24 cellular contexts compared by ENCODE assay signal in the genomic region with DNA sequence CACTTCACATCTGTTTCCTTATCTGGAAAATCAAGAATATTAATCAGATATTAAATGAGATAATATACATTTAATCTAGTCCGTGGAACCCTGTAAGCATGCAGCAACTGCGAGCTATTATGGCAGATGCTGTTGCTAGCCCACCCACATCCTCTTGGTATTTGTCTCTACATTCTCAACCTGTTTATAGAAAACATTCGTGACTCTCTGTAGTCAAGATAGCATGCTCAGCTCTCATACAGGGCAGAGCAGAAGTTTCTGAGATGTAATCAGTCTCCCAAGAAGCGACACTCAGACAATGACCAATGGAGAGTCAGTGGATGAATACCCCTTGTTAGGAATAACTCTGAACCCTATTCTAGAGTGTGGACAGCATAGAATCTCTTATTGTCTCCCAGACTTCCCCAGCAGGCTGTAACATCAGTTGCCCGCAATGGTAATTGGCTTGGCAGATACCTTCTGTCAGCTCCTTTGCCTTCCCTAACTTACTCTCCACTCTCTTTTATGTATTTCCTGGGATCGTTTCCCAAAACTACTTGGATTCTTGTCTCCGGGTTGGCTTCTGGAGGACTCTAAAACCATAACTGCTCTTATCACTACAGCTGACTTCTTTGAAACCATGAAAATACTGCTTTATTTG.
"Had no signal": no experiment of that assay in that cellular context is flagged by ENCODE, and none has a peak within 500 bp of the region (broad histone marks: within the 10 kb centered on the region; RNA-seq: fewer than 3 reads in every experiment).

No MANE protein-coding gene starts in this region.

- H3K27ac Mint-ChIP-seq: activated naive CD4-positive, alpha-beta T cell treated with anti-CD3 and anti-CD28 coated beads, Interleukin-2, amount 50 U/mL, for 72 hours; activated T-cell treated with anti-CD3 and anti-CD28 coated beads, Interleukin-2, amount 50 U/mL, for 72 hours; effector memory CD8-positive, alpha-beta T cell; natural killer cell treated with Interleukin-12 subunit alpha and Interleukin-12 subunit beta and Interleukin-15 and Interleukin-18, amount 100 ng/mL, for 72 hours; T-helper 1 cell treated with Interleukin-12 subunit alpha and Interleukin-12 subunit beta and Interleukin-4 antibody, amounts not matched to agents 30 μg/mL and 1 μg/mL, for 36 hours had no signal

- H3K36me3 Mint-ChIP-seq: activated naive CD4-positive, alpha-beta T cell treated with anti-CD3 and anti-CD28 coated beads, Interleukin-2, amount 50 U/mL, for 72 hours had no signal

- H3K27ac ChIP-seq: coronary artery, spleen, tibial nerve, VCaP had no signal

- H3K27me3 ChIP-seq: tibial nerve had no signal

- H3K4me3 ChIP-seq: coronary artery, spleen, tibial nerve had no signal

- FAIRE-seq: keratinocyte, TTC549 had no signal

- DNase-seq: activated CD4-positive, alpha-beta T cell treated with anti-CD3 and anti-CD28 coated beads for 4 hours; activated CD4-positive, alpha-beta T cell treated with anti-CD3 and anti-CD28 coated beads, Interleukin-2, amount 50 U/mL, for 4 hours; activated naive CD4-positive, alpha-beta T cell; activated T-cell treated with anti-CD3 and anti-CD28 coated beads for 4 hours; activated T-cell treated with anti-CD3 and anti-CD28 coated beads, Interleukin-2, amount 50 U/mL, for 72 hours; cerebellar nuclear complex; effector memory CD8-positive, alpha-beta T cell; foreskin fibroblast; head of caudate nucleus; hippocampal formation; left cardiac atrium; mammary epithelial cell; retina; spleen; stimulated activated naive CD4-positive, alpha-beta T cell treated with Interleukin-2 at 50 U/mL for 16 hours; T-helper 9 cell had no signal

- H3K9me3 ChIP-seq: spleen, tibial nerve had no signal

- H3K9me3 Mint-ChIP-seq: activated naive CD4-positive, alpha-beta T cell treated with anti-CD3 and anti-CD28 coated beads, Interleukin-2, amount 50 U/mL, for 72 hours; natural killer cell treated with Interleukin-12 subunit alpha and Interleukin-12 subunit beta and Interleukin-15 and Interleukin-18, amount 100 ng/mL, for 72 hours; T-helper 1 cell treated with Interleukin-12 subunit alpha and Interleukin-12 subunit beta and Interleukin-4 antibody, amounts not matched to agents 30 μg/mL and 1 μg/mL, for 36 hours had no signal

- ATAC-seq: activated naive CD4-positive, alpha-beta T cell treated with anti-CD3 and anti-CD28 coated beads, Interleukin-2, amount 50 U/mL, for 72 hours; activated T-cell treated with anti-CD3 and anti-CD28 coated beads, Interleukin-2, amount 50 U/mL, for 72 hours; effector memory CD8-positive, alpha-beta T cell; natural killer cell treated with Interleukin-12 subunit alpha and Interleukin-12 subunit beta and Interleukin-15 and Interleukin-18, amount 100 ng/mL, for 72 hours had no signal

- H3K4me3 Mint-ChIP-seq: activated T-cell treated with anti-CD3 and anti-CD28 coated beads, Interleukin-2, amount 50 U/mL, for 72 hours; effector memory CD8-positive, alpha-beta T cell; natural killer cell treated with Interleukin-12 subunit alpha and Interleukin-12 subunit beta and Interleukin-15 and Interleukin-18, amount 100 ng/mL, for 72 hours; T-helper 1 cell treated with Interleukin-12 subunit alpha and Interleukin-12 subunit beta and Interleukin-4 antibody, amounts not matched to agents 30 μg/mL and 1 μg/mL, for 36 hours had no signal

- H3K36me3 ChIP-seq: spleen, tibial nerve had no signal
